11 cellular contexts compared by ENCODE assay signal in genomic region chr21:27769763-27770162, GRCh38.
"Had no signal": no experiment of that assay in that cellular context is flagged by ENCODE, and none has a peak within 500 bp of the region (broad histone marks: within the 10 kb centered on the region; RNA-seq: fewer than 3 reads in every experiment).

No MANE protein-coding gene starts in this region.

- H3K4me3 ChIP-seq: cardiac muscle cell, sigmoid colon had no signal

- H3K36me3 ChIP-seq: cardiac muscle cell, sigmoid colon had no signal

- FAIRE-seq: astrocyte, kidney had no signal

- H3K9me3 ChIP-seq: sigmoid colon had no signal

- H3K4me1 ChIP-seq: sigmoid colon had no signal

- H3K27me3 ChIP-seq: cardiac muscle cell, sigmoid colon had no signal

- DNase-seq: activated CD4-positive, alpha-beta T cell treated with anti-CD3 and anti-CD28 coated beads, Interleukin-2, amount 10 ng/mL, durations not matched to agents 24 days and 14 days; activated naive CD4-positive, alpha-beta T cell treated with Interleukin-2 at 50 U/mL for 16 hours; activated naive CD8-positive, alpha-beta T cell treated with anti-CD3 and anti-CD28 coated beads, Interleukin-2, amount 50 U/mL, for 24 hours; kidney; sigmoid colon; stimulated activated CD4-positive, alpha-beta T cell treated with anti-CD3 and anti-CD28 coated beads, Interleukin-12 subunit alpha, Interleukin-12 subunit beta, amount 100 ng/mL, for 4 hours; stimulated activated naive CD4-positive, alpha-beta T cell; trophoblast cell had no signal

- H3K27ac ChIP-seq: cardiac muscle cell, sigmoid colon had no signal

- ATAC-seq: activated naive CD8-positive, alpha-beta T cell treated with anti-CD3 and anti-CD28 coated beads, Interleukin-2, amount 50 U/mL, for 24 hours; WTC11 had no signal
